15 cellular contexts compared by ENCODE assay signal in genomic region chr14:98069712-98070133, GRCh38.
DNase-seq lines count a peak whose midpoint lies in the region; ATAC-seq and TF ChIP-seq lines count a peak whose summit lies in the region.
"Had no signal": no experiment of that assay in that cellular context is flagged by ENCODE, and none has a peak within 500 bp of the region (broad histone marks: within the 10 kb centered on the region; RNA-seq: fewer than 3 reads in every experiment).

No MANE protein-coding gene starts in this region.

- H3K36me3 ChIP-seq in Loucy (ENCODE audit: insufficient read depth, low read length), result no peaks in the 10 kb centered on the region
- no peaks in the 10 kb centered on the region for H3K36me3 ChIP-seq in endodermal cell (ENCODE audit: control insufficient read depth, insufficient read depth, low read length)
- no peaks in the 10 kb centered on the region for H3K36me3 ChIP-seq in vagina
- H3K36me3 ChIP-seq: gastroesophageal sphincter, sigmoid colon, tibial artery had no signal

- peaks cover 13% of the 10 kb centered on the region for H3K4me1 Mint-ChIP-seq in endodermal cell
- H3K4me1 Mint-ChIP-seq: activated CD4-positive, alpha-beta memory T cell treated with anti-CD3 and anti-CD28 coated beads, Interleukin-2, amount 10 ng/mL, durations not matched to agents 7 days and 5 days had no signal

- intact Hi-C loops in vagina (cut with DNase I), result no loop called here

- H3K9me3 ChIP-seq in AG04450 (ENCODE audit: control insufficient read depth, insufficient read depth, low read length), result peaks cover 27% of the 10 kb centered on the region
- H3K9me3 ChIP-seq in Loucy (ENCODE audit: insufficient read depth, low read depth, low read length), result no peaks in the 10 kb centered on the region
- H3K9me3 ChIP-seq in endodermal cell (ENCODE audit: control insufficient read depth, low read length), result no peaks in the 10 kb centered on the region
- H3K9me3 ChIP-seq in vagina, result no peaks in the 10 kb centered on the region
- H3K9me3 ChIP-seq: gastroesophageal sphincter, sigmoid colon, tibial artery had no signal

- no peak for TF ChIP-seq POLR2A in vagina (IDR thresholded peaks at IDR 0.05)

- H3K27ac Mint-ChIP-seq in endodermal cell, result peak overlapping the region; percentile 84
- H3K27ac Mint-ChIP-seq: activated CD4-positive, alpha-beta memory T cell treated with anti-CD3 and anti-CD28 coated beads, Interleukin-2, amount 10 ng/mL, durations not matched to agents 7 days and 5 days; activated naive CD4-positive, alpha-beta T cell treated with anti-CD3 and anti-CD28 coated beads, Interleukin-2, amount 50 U/mL, for 72 hours; dendritic cell treated with granulocyte-macrophage colony-stimulating factor and Interleukin-4, amounts not matched to agents 40 ng/mL and 50 ng/mL, for 4 days had no signal

- WGBS in endodermal cell (ENCODE audit: insufficient coverage in 1 of 2, insufficient read length in 1 of 2), 2 experiments, result 40 to 69% methylated on average over 1 to 2 of the region's 2 CpGs

- H3K4me1 ChIP-seq in Loucy (ENCODE audit: insufficient read depth, low read length, poor library complexity, severe bottlenecking) (no peaks in the 10 kb centered on the region), endodermal cell (ENCODE audit: control insufficient read depth, insufficient read depth, low read length) (peaks cover 3% of the 10 kb centered on the region), vagina (no peaks in the 10 kb centered on the region)
- H3K4me1 ChIP-seq: gastroesophageal sphincter, sigmoid colon, tibial artery had no signal

- no peaks in the 10 kb centered on the region for H3K27me3 Mint-ChIP-seq in endodermal cell (ENCODE audit: insufficient read depth)
- H3K27me3 Mint-ChIP-seq: dendritic cell treated with granulocyte-macrophage colony-stimulating factor and Interleukin-4, amounts not matched to agents 40 ng/mL and 50 ng/mL, for 4 days had no signal

- H3K36me3 Mint-ChIP-seq in endodermal cell (ENCODE audit: low read depth), result no peaks in the 10 kb centered on the region
- H3K36me3 Mint-ChIP-seq: activated naive CD4-positive, alpha-beta T cell treated with anti-CD3 and anti-CD28 coated beads, Interleukin-2, amount 50 U/mL, for 72 hours had no signal

- POLR2A ChIA-PET in AG04450 (lab: Yijun Ruan, JAX), result no interaction called here

- H3K4me3 Mint-ChIP-seq in endodermal cell, result no peak overlapping the region
- H3K4me3 Mint-ChIP-seq: activated CD4-positive, alpha-beta memory T cell treated with anti-CD3 and anti-CD28 coated beads, Interleukin-2, amount 10 ng/mL, durations not matched to agents 7 days and 5 days; dendritic cell treated with granulocyte-macrophage colony-stimulating factor and Interleukin-4, amounts not matched to agents 40 ng/mL and 50 ng/mL, for 4 days had no signal

- CTCF ChIA-PET in AG04450 (lab: Charles Lee), result no interaction called here

- H3K9me2 ChIP-seq in Loucy (replicated peaks; ENCODE audit: low read depth, low read length), result no peaks in the 10 kb centered on the region

- no peak for ATAC-seq in HG02571 (IDR thresholded peaks at IDR 0.05; ENCODE audit: unreplicated experiment)
- ATAC-seq: activated naive CD4-positive, alpha-beta T cell treated with anti-CD3 and anti-CD28 coated beads, Interleukin-2, amount 50 U/mL, for 72 hours; gastroesophageal sphincter had no signal

- no peaks in the 10 kb centered on the region for H4K20me1 ChIP-seq in Loucy (ENCODE audit: insufficient read depth, low read length, poor library complexity, severe bottlenecking)

- no peaks in the 10 kb centered on the region for H3F3A ChIP-seq in Loucy (ENCODE audit: low read depth)

- H3K9me3 Mint-ChIP-seq in endodermal cell, result no peaks in the 10 kb centered on the region
- H3K9me3 Mint-ChIP-seq: dendritic cell treated with granulocyte-macrophage colony-stimulating factor and Interleukin-4, amounts not matched to agents 40 ng/mL and 50 ng/mL, for 4 days had no signal

- no peak for TF ChIP-seq CTCF in AG04450 (IDR thresholded peaks at IDR 0.05; ENCODE audit: low read depth, low read length)
- TF ChIP-seq CTCF in Loucy (conservative IDR thresholded peaks at IDR 0.05; ENCODE audit: low read length), result no peak
- no peak for TF ChIP-seq CTCF in endodermal cell (conservative IDR thresholded peaks at IDR 0.05)
- no peak for TF ChIP-seq CTCF in vagina (IDR thresholded peaks at IDR 0.05)

- H3K27me3 ChIP-seq in AG04450 (ENCODE audit: control insufficient read depth, insufficient read depth, low read length) (no peaks in the 10 kb centered on the region), Loucy (ENCODE audit: insufficient read depth, low read length, poor library complexity, severe bottlenecking) (no peaks in the 10 kb centered on the region), endodermal cell (ENCODE audit: control insufficient read depth, insufficient read depth, low read length, poor library complexity, severe bottlenecking) (no peaks in the 10 kb centered on the region), vagina (no peaks in the 10 kb centered on the region)
- H3K27me3 ChIP-seq: gastroesophageal sphincter, sigmoid colon, tibial artery had no signal

- no peak overlapping the region for H3K4me2 ChIP-seq in Loucy (ENCODE audit: low read depth, low read length, poor library complexity, severe bottlenecking)

- no peak overlapping the region for H3K9ac ChIP-seq in Loucy (ENCODE audit: low read depth, low read length, poor library complexity, severe bottlenecking)
- H3K9ac ChIP-seq in endodermal cell (ENCODE audit: extremely low read depth, low read length, poor library complexity, severe bottlenecking), result no peak overlapping the region

- no peaks in the 10 kb centered on the region for H3K79me2 ChIP-seq in Loucy (ENCODE audit: insufficient read depth, low read length)

- DNase-seq in AG04450 (ENCODE audit: low read depth, low spot score), result no peak
- DNase-seq in endodermal cell, result peak; percentile 65
- DNase-seq in mucosa of gallbladder (ENCODE audit: low spot score), result peak; percentile 44
- no peak for DNase-seq in activated T-cell treated with anti-CD3 and anti-CD28 coated beads, Interleukin-2, amount 50 U/mL, for 1 hour
- no peak for DNase-seq in vagina (ENCODE audit: extremely low spot score in 2 of 2)
- DNase-seq in stimulated activated CD4-positive, alpha-beta T cell treated with anti-CD3 and anti-CD28 coated beads, Interleukin-15, amount 100 ng/mL, for 24 hours, result no peak
- DNase-seq: activated CD4-positive, alpha-beta memory T cell treated with anti-CD3 and anti-CD28 coated beads, Interleukin-2, amount 10 ng/mL, durations not matched to agents 7 days and 5 days; NCI-H1436; sigmoid colon; tibial artery had no signal

- H2AFZ ChIP-seq in Loucy (ENCODE audit: low read length), result peak overlapping the region; percentile 15; the same call in 1 of the 2 replicates

- H3K27ac ChIP-seq in AG04450 (ENCODE audit: low read depth, low read length) (peak overlapping the region; percentile 11), endodermal cell (ENCODE audit: low read depth, low read length) (no peak overlapping the region), vagina (no peak overlapping the region)
- H3K27ac ChIP-seq: gastroesophageal sphincter, sigmoid colon, tibial artery had no signal

- H3K4me3 ChIP-seq in AG04450 (ENCODE audit: low read depth, low read length) (no peak overlapping the region), Loucy (ENCODE audit: low read length, poor library complexity, severe bottlenecking) (no peak overlapping the region), endodermal cell (ENCODE audit: low read length) (no peak overlapping the region), vagina (no peak overlapping the region)
- H3K4me3 ChIP-seq: gastroesophageal sphincter, sigmoid colon, tibial artery had no signal

Comparison
In these comparisons a context has a peak if more than half of its experiments do, and no peak if none do; other contexts are left out.
1. DNase-seq: peak in endodermal cell (single experiment) and mucosa of gallbladder (single experiment); none in AG04450 (single experiment), activated T-cell treated with anti-CD3 and anti-CD28 coated beads, Interleukin-2, amount 50 U/mL, for 1 hour (single experiment), vagina (0 of 2) and stimulated activated CD4-positive, alpha-beta T cell treated with anti-CD3 and anti-CD28 coated beads, Interleukin-15, amount 100 ng/mL, for 24 hours (single experiment).